Comparison of ENCODE assay signal across 20 cellular contexts in the genomic region with DNA sequence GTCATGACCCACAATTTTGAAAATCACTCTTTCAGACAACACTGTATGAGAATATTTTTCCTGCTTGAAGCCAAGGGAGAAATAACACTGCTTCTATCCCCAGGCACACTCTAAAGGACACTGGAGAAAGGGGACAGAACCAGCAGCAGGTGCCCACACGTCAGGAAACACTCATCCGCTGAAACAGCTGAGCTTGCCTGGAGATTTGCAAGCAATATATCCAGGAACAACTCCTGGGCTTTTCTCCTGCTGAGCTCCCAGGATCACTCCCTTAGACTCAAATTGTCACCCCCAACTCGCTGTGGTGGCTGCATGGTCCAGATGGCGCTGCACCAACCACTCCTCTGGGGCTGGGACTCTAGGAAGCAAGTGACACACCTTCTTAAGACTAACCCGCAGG.
DNase-seq lines count a peak whose midpoint lies in the region; ATAC-seq and TF ChIP-seq lines count a peak whose summit lies in the region.
"Had no signal": no experiment of that assay in that cellular context is flagged by ENCODE, and none has a peak within 500 bp of the region (broad histone marks: within the 10 kb centered on the region; RNA-seq: fewer than 3 reads in every experiment).

No MANE protein-coding gene starts in this region.

- H3K4me1 ChIP-seq in DND-41 (ENCODE audit: insufficient read depth, low read length) (peaks cover 8% of the 10 kb centered on the region; the same call in 1 of the 2 replicates), esophagus squamous epithelium (peaks cover 0 to 36% (median 4%) of the 10 kb centered on the region in 3 donors)
- H3K4me1 ChIP-seq: ascending aorta, sigmoid colon, stomach, tibial nerve had no signal

- H3K4me1 Mint-ChIP-seq in activated naive CD4-positive, alpha-beta T cell treated with anti-CD3 and anti-CD28 coated beads, Interleukin-2, amount 50 U/mL, for 24 hours: peaks cover 67% of the 10 kb centered on the region
- peaks cover 26% of the 10 kb centered on the region for H3K4me1 Mint-ChIP-seq in nephron progenitor cell

- H3K36me3 Mint-ChIP-seq in activated naive CD4-positive, alpha-beta T cell treated with anti-CD3 and anti-CD28 coated beads, Interleukin-2, amount 50 U/mL, for 24 hours: no peaks in the 10 kb centered on the region
- peaks cover 21 to 29% of the 10 kb centered on the region in 2 donors for H3K36me3 Mint-ChIP-seq in activated naive CD4-positive, alpha-beta T cell treated with anti-CD3 and anti-CD28 coated beads, Interleukin-2, amount 50 U/mL, for 72 hours
- H3K36me3 Mint-ChIP-seq in nephron progenitor cell (ENCODE audit: low read depth): no peaks in the 10 kb centered on the region

- no peak overlapping the region for H2AFZ ChIP-seq in DND-41 (ENCODE audit: low read depth, low read length)
- H2AFZ ChIP-seq: GM23248 had no signal

- intact Hi-C loops in esophagus squamous epithelium (cut with DNase I): no loop called here

- peak overlapping the region; percentile 17 for H3K27ac Mint-ChIP-seq in activated naive CD4-positive, alpha-beta T cell treated with anti-CD3 and anti-CD28 coated beads, Interleukin-2, amount 50 U/mL, for 24 hours
- peak overlapping the region; percentile 91 to 96 for H3K27ac Mint-ChIP-seq in activated naive CD4-positive, alpha-beta T cell treated with anti-CD3 and anti-CD28 coated beads, Interleukin-2, amount 50 U/mL, for 72 hours
- peak overlapping the region; percentile 55 for H3K27ac Mint-ChIP-seq in nephron progenitor cell

- peak overlapping the region; percentile 7 for H3K4me3 Mint-ChIP-seq in activated naive CD4-positive, alpha-beta T cell treated with anti-CD3 and anti-CD28 coated beads, Interleukin-2, amount 50 U/mL, for 24 hours
- no peak overlapping the region for H3K4me3 Mint-ChIP-seq in nephron progenitor cell

- H3K4me3 ChIP-seq in DND-41 (ENCODE audit: low read depth in 1 of 2, low read length in 2 of 2) (no peak overlapping the region), esophagus squamous epithelium (no peak overlapping the region)
- H3K4me3 ChIP-seq: ascending aorta, dorsolateral prefrontal cortex, GM23248, sigmoid colon, stomach, tibial nerve had no signal

- no peak for TF ChIP-seq POLR2A in esophagus squamous epithelium (IDR thresholded peaks at IDR 0.05)

- no peaks in the 10 kb centered on the region for H3K27me3 Mint-ChIP-seq in activated naive CD4-positive, alpha-beta T cell treated with anti-CD3 and anti-CD28 coated beads, Interleukin-2, amount 50 U/mL, for 24 hours
- peaks cover 8% of the 10 kb centered on the region for H3K27me3 Mint-ChIP-seq in nephron progenitor cell (ENCODE audit: low read depth, poor library complexity)

- no peak for DNase-seq in activated naive CD4-positive, alpha-beta T cell treated with Interleukin-2 at 50 U/mL for 16 hours
- DNase-seq in DND-41 (no peak), nephron progenitor cell (no peak), DMS79 treated with DMSO at 0.1 percent for 48 hours (lab: John Stamatoyannopoulos, UW) (no peak), esophagus squamous epithelium (lab: John Stamatoyannopoulos, UW) (no peak)
- no peak for DNase-seq in activated naive CD4-positive, alpha-beta T cell treated with anti-CD3 and anti-CD28 coated beads, Interleukin-2, amount 50 U/mL, for 72 hours (ENCODE audit: low spot score in 2 of 2)
- DNase-seq in NK-92 treated with Interleukin-12 subunit alpha and Interleukin-12 subunit beta, amount 100 ng/mL, for 24 hours (lab: John Stamatoyannopoulos, UW): no peak
- DNase-seq: activated gamma-delta T cell, caudate nucleus, dorsolateral prefrontal cortex, GDM1, GM23248, NCI-H1092, NCI-H446, OCI-M1, sigmoid colon, stomach had no signal

- no peak for ATAC-seq in DND-41 (ENCODE audit: insufficient read depth, low read depth)
- ATAC-seq in activated naive CD4-positive, alpha-beta T cell treated with anti-CD3 and anti-CD28 coated beads, Interleukin-2, amount 50 U/mL, for 72 hours: no peak

- peak overlapping the region; percentile 7; the same call in 1 of the 2 replicates for H3K27ac ChIP-seq in DND-41 (ENCODE audit: low read length)
- H3K27ac ChIP-seq in esophagus squamous epithelium: no peak overlapping the region
- H3K27ac ChIP-seq: dorsolateral prefrontal cortex, GM23248, sigmoid colon had no signal

- H3K9me3 ChIP-seq in DND-41 (ENCODE audit: insufficient read depth, low read length, severe bottlenecking): no peaks in the 10 kb centered on the region
- no peaks in the 10 kb centered on the region for H3K9me3 ChIP-seq in esophagus squamous epithelium
- H3K9me3 ChIP-seq: ascending aorta, sigmoid colon, tibial nerve had no signal

- WGBS in esophagus squamous epithelium, 2 donors: 82 to 100% methylated on average over 3 to 5 of the region's 5 CpGs

- H3K27me3 ChIP-seq in DND-41 (ENCODE audit: insufficient read depth, low read length, poor library complexity): no peaks in the 10 kb centered on the region
- H3K27me3 ChIP-seq in esophagus squamous epithelium: no peaks in the 10 kb centered on the region
- H3K27me3 ChIP-seq: ascending aorta, sigmoid colon, stomach, tibial nerve had no signal

- H3K9ac ChIP-seq in DND-41 (ENCODE audit: low read depth, low read length): no peak overlapping the region
- H3K9ac ChIP-seq: GM23248 had no signal

- TF ChIP-seq CTCF in DND-41 (IDR thresholded peaks at IDR 0.05; ENCODE audit: borderline replicate concordance, extremely low read depth, low read length, poor library complexity, severe bottlenecking) (no peak), nephron progenitor cell (IDR thresholded peaks at IDR 0.05) (no peak), esophagus squamous epithelium (IDR thresholded peaks at IDR 0.05) (no peak)

- peaks cover 4% of the 10 kb centered on the region for H3K9me3 Mint-ChIP-seq in activated naive CD4-positive, alpha-beta T cell treated with anti-CD3 and anti-CD28 coated beads, Interleukin-2, amount 50 U/mL, for 24 hours
- H3K9me3 Mint-ChIP-seq in activated naive CD4-positive, alpha-beta T cell treated with anti-CD3 and anti-CD28 coated beads, Interleukin-2, amount 50 U/mL, for 72 hours: peaks cover 4 to 11% of the 10 kb centered on the region in 2 donors
- H3K9me3 Mint-ChIP-seq in nephron progenitor cell: peaks cover 3% of the 10 kb centered on the region

- no peaks in the 10 kb centered on the region for H4K20me1 ChIP-seq in DND-41 (ENCODE audit: insufficient read depth, low read length)

- H3K36me3 ChIP-seq in DND-41 (ENCODE audit: insufficient read depth, low read length) (no peaks in the 10 kb centered on the region), esophagus squamous epithelium (no peaks in the 10 kb centered on the region)
- H3K36me3 ChIP-seq: ascending aorta, sigmoid colon, stomach, tibial nerve had no signal

- no peak overlapping the region for H3K4me2 ChIP-seq in DND-41 (ENCODE audit: insufficient read depth, low read length)

- H3K79me2 ChIP-seq in DND-41 (ENCODE audit: insufficient read depth, low read length): no peaks in the 10 kb centered on the region

Comparison
In these comparisons a context has a peak if more than half of its experiments do, and no peak if none do; other contexts are left out.
1. H3K27ac Mint-ChIP-seq: peak in every context shown above with its lines; median percentile 94 in activated naive CD4-positive, alpha-beta T cell treated with anti-CD3 and anti-CD28 coated beads, Interleukin-2, amount 50 U/mL, for 72 hours; 55 in nephron progenitor cell; 17 in activated naive CD4-positive, alpha-beta T cell treated with anti-CD3 and anti-CD28 coated beads, Interleukin-2, amount 50 U/mL, for 24 hours.